3 cellular contexts compared by ENCODE assay signal in genomic region chr18:33916200-33916599, GRCh38.
TF ChIP-seq lines count a peak whose summit lies in the region.

No MANE protein-coding gene starts in this region.

TF ChIP-seq in SK-N-SH, 30 proteins besides CTCF, POLR2A, EP300 and RAD21:
- TF ChIP-seq SIN3A (IDR thresholded peaks at IDR 0.05; ENCODE audit: borderline replicate concordance, low read depth, low read length) = no peak
- TF ChIP-seq, protein P1, sequence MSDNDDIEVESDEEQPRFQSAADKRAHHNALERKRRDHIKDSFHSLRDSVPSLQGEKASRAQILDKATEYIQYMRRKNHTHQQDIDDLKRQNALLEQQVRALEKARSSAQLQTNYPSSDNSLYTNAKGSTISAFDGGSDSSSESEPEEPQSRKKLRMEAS (IDR thresholded peaks at IDR 0.05; ENCODE audit: low read depth) = no peak
- no peak for TF ChIP-seq FOSL2 (IDR thresholded peaks at IDR 0.05; ENCODE audit: borderline replicate concordance, low read depth)
- TF ChIP-seq GABPA (IDR thresholded peaks at IDR 0.05; ENCODE audit: low read depth) = no peak

TF ChIP-seq in SK-N-SH treated with all-trans-retinoic acid at 6 μM for 48 hours, 23 proteins besides CTCF, POLR2A, EP300 and RAD21:
- TF ChIP-seq, protein P2, sequence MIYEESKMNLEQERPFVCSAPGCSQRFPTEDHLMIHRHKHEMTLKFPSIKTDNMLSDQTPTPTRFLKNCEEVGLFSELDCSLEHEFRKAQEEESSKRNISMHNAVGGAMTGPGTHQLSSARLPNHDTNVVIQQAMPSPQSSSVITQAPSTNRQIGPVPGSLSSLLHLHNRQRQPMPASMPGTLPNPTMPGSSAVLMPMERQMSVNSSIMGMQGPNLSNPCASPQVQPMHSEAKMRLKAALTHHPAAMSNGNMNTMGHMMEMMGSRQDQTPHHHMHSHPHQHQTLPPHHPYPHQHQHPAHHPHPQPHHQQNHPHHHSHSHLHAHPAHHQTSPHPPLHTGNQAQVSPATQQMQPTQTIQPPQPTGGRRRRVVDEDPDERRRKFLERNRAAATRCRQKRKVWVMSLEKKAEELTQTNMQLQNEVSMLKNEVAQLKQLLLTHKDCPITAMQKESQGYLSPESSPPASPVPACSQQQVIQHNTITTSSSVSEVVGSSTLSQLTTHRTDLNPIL (CRISPR knock-in tag; IDR thresholded peaks at IDR 0.05; ENCODE audit: low read depth) = no peak
- TF ChIP-seq ZC3H10 (CRISPR knock-in tag; IDR thresholded peaks at IDR 0.05) (no peak), ZFP30 (CRISPR knock-in tag; IDR thresholded peaks at IDR 0.05) (no peak), SNAI2 (CRISPR knock-in tag; IDR thresholded peaks at IDR 0.05) (no peak), TCF4 (CRISPR knock-in tag; IDR thresholded peaks at IDR 0.05; ENCODE audit: borderline replicate concordance) (no peak), ESRRG (CRISPR knock-in tag; IDR thresholded peaks at IDR 0.05) (no peak), OSR1 (CRISPR knock-in tag; IDR thresholded peaks at IDR 0.05) (no peak), CSDC2 (CRISPR knock-in tag; IDR thresholded peaks at IDR 0.05) (no peak), PPARA (CRISPR knock-in tag; IDR thresholded peaks at IDR 0.05; ENCODE audit: borderline replicate concordance) (no peak), GLIS3 (CRISPR knock-in tag; IDR thresholded peaks at IDR 0.05) (no peak), RARB (CRISPR knock-in tag; IDR thresholded peaks at IDR 0.05) (no peak), TOX (CRISPR knock-in tag; IDR thresholded peaks at IDR 0.05; ENCODE audit: borderline replicate concordance) (no peak), BACH2 (CRISPR knock-in tag; IDR thresholded peaks at IDR 0.05; ENCODE audit: borderline replicate concordance) (no peak), ZNF565 (CRISPR knock-in tag; conservative IDR thresholded peaks at IDR 0.05; ENCODE audit: low read depth) (no peak), ISL1 (CRISPR knock-in tag; IDR thresholded peaks at IDR 0.05) (no peak), ZFP3 (CRISPR knock-in tag; IDR thresholded peaks at IDR 0.05) (no peak)
- TF ChIP-seq, protein P3, sequence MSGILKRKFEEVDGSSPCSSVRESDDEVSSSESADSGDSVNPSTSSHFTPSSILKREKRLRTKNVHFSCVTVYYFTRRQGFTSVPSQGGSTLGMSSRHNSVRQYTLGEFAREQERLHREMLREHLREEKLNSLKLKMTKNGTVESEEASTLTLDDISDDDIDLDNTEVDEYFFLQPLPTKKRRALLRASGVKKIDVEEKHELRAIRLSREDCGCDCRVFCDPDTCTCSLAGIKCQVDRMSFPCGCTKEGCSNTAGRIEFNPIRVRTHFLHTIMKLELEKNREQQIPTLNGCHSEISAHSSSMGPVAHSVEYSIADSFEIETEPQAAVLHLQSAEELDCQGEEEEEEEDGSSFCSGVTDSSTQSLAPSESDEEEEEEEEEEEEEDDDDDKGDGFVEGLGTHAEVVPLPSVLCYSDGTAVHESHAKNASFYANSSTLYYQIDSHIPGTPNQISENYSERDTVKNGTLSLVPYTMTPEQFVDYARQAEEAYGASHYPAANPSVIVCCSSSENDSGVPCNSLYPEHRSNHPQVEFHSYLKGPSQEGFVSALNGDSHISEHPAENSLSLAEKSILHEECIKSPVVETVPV (CRISPR knock-in tag; IDR thresholded peaks at IDR 0.05) = no peak
- TF ChIP-seq, protein P4, sequence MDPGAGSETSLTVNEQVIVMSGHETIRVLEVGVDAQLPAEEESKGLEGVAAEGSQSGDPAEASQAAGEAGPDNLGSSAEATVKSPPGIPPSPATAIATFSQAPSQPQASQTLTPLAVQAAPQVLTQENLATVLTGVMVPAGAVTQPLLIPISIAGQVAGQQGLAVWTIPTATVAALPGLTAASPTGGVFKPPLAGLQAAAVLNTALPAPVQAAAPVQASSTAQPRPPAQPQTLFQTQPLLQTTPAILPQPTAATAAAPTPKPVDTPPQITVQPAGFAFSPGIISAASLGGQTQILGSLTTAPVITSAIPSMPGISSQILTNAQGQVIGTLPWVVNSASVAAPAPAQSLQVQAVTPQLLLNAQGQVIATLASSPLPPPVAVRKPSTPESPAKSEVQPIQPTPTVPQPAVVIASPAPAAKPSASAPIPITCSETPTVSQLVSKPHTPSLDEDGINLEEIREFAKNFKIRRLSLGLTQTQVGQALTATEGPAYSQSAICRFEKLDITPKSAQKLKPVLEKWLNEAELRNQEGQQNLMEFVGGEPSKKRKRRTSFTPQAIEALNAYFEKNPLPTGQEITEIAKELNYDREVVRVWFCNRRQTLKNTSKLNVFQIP (CRISPR knock-in tag; IDR thresholded peaks at IDR 0.05; ENCODE audit: borderline replicate concordance, low read depth) = no peak
- TF ChIP-seq, protein P5, sequence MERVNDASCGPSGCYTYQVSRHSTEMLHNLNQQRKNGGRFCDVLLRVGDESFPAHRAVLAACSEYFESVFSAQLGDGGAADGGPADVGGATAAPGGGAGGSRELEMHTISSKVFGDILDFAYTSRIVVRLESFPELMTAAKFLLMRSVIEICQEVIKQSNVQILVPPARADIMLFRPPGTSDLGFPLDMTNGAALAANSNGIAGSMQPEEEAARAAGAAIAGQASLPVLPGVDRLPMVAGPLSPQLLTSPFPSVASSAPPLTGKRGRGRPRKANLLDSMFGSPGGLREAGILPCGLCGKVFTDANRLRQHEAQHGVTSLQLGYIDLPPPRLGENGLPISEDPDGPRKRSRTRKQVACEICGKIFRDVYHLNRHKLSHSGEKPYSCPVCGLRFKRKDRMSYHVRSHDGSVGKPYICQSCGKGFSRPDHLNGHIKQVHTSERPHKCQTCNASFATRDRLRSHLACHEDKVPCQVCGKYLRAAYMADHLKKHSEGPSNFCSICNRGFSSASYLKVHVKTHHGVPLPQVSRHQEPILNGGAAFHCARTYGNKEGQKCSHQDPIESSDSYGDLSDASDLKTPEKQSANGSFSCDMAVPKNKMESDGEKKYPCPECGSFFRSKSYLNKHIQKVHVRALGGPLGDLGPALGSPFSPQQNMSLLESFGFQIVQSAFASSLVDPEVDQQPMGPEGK (CRISPR knock-in tag; IDR thresholded peaks at IDR 0.05; ENCODE audit: borderline replicate concordance) = no peak

TF ChIP-seq in H1, 55 proteins besides CTCF, POLR2A, EP300 and RAD21:
- TF ChIP-seq RNF2 (IDR thresholded peaks at IDR 0.05; ENCODE audit: borderline replicate concordance, low read depth, low read length, missing control alignments, poor library complexity, severe bottlenecking) (no peak), SUZ12 (IDR thresholded peaks at IDR 0.05; ENCODE audit: low read length) (no peak), USF2 (IDR thresholded peaks at IDR 0.05; ENCODE audit: low read length) (no peak), GTF2F1 (IDR thresholded peaks at IDR 0.05; ENCODE audit: borderline replicate concordance, low read depth, low read length) (no peak), CTBP2 (IDR thresholded peaks at IDR 0.05; ENCODE audit: borderline replicate concordance, insufficient read depth, insufficient read length, low read length) (no peak), NANOG (IDR thresholded peaks at IDR 0.05; ENCODE audit: insufficient read depth, low read depth, low read length, poor library complexity, severe bottlenecking) (no peak), SP4 (IDR thresholded peaks at IDR 0.05; ENCODE audit: low read length) (no peak), YY1 (IDR thresholded peaks at IDR 0.05; ENCODE audit: low read depth, low read length) (no peak), ASH2L (IDR thresholded peaks at IDR 0.05; ENCODE audit: low read length) (no peak), CHD2 (IDR thresholded peaks at IDR 0.05; ENCODE audit: low read length) (no peak), EZH2 (IDR thresholded peaks at IDR 0.05; ENCODE audit: low read depth, low read length, severe bottlenecking) (no peak), SIN3A (conservative IDR thresholded peaks at IDR 0.05 in 1 of 2, IDR thresholded peaks at IDR 0.05 in 1 of 2; ENCODE audit: low read depth in 1 of 2, low read length in 2 of 2) (no peak), EGR1 (IDR thresholded peaks at IDR 0.05; ENCODE audit: borderline replicate concordance, low read depth, low read length) (no peak), RXRA (IDR thresholded peaks at IDR 0.05; ENCODE audit: insufficient read depth, low read depth, low read length) (no peak), PHF8 (conservative IDR thresholded peaks at IDR 0.05; ENCODE audit: low read depth, low read length) (no peak), TBP (IDR thresholded peaks at IDR 0.05; ENCODE audit: low read depth, low read length) (no peak), SAP30 (IDR thresholded peaks at IDR 0.05; ENCODE audit: insufficient read depth, insufficient replicate concordance, low read length) (no peak), HDAC6 (IDR thresholded peaks at IDR 0.05; ENCODE audit: low read depth, low read length) (no peak), NRF1 (IDR thresholded peaks at IDR 0.05; ENCODE audit: low read depth, low read length) (no peak)
